Comparison of ENCODE assay signal across 8 cellular contexts in genomic region chr18:74147491-74147778, GRCh38. TPM values are rescaled to one million over a fixed set of nuclear protein-coding genes. Genes with fewer than 3 reads are reported as not detected.
DNase-seq lines count a peak whose midpoint lies in the region; ATAC-seq, FAIRE-seq and TF ChIP-seq lines count a peak whose summit lies in the region.

No MANE protein-coding gene starts in this region.

- no peaks in the 10 kb centered on the region for H3K9me3 ChIP-seq in right cardiac atrium (ENCODE audit: control insufficient read depth, low read length)
- H3K9me3 ChIP-seq in skeletal muscle satellite cell (replicated peaks; ENCODE audit: low read length), result no peaks in the 10 kb centered on the region

- peaks cover 5% of the 10 kb centered on the region for H3K36me3 ChIP-seq in skeletal muscle satellite cell (ENCODE audit: insufficient read depth, low read length)

- TF ChIP-seq CTCF in GM12875 (IDR thresholded peaks at IDR 0.05; ENCODE audit: borderline replicate concordance, insufficient read depth, low read depth, low read length), result peak; percentile 4; the same call in 1 of the 2 replicates
- no peak for TF ChIP-seq CTCF in WI38 (IDR thresholded peaks at IDR 0.05; ENCODE audit: low read depth, low read length)

- FAIRE-seq in HTR-8/SVneo (lab: Jason Lieb, UNC), result no peak

- no peaks in the 10 kb centered on the region for H3K27me3 ChIP-seq in right cardiac atrium (ENCODE audit: control insufficient read depth, insufficient read depth)
- H3K27me3 ChIP-seq in skeletal muscle satellite cell (ENCODE audit: control insufficient read depth, insufficient read depth, low read length), result peaks cover 9% of the 10 kb centered on the region

- H3K27ac ChIP-seq in right cardiac atrium (ENCODE audit: low read length), result no peak overlapping the region

- under 1% methylated on average over 28 of the region's 28 CpGs for WGBS in right cardiac atrium

- peak overlapping the region; percentile 62 for H3K4me3 ChIP-seq in GM12875 (ENCODE audit: low read depth, low read length)
- H3K4me3 ChIP-seq in WI38 (ENCODE audit: low read depth, low read length), result peak overlapping the region; percentile 94
- peak overlapping the region; percentile 57 for H3K4me3 ChIP-seq in right cardiac atrium (ENCODE audit: low read length)
- H3K4me3 ChIP-seq in skeletal muscle satellite cell (ENCODE audit: low read length), result peak overlapping the region; percentile 90

- H3K4me1 ChIP-seq in right cardiac atrium (ENCODE audit: control insufficient read depth, insufficient read depth, low read length) (peaks cover under 1% of the 10 kb centered on the region), skeletal muscle satellite cell (ENCODE audit: control insufficient read depth, insufficient read depth, low read length) (peaks cover 14% of the 10 kb centered on the region)

- ATAC-seq in right cardiac atrium, result no peak
- ATAC-seq in GM18861 (IDR thresholded peaks at IDR 0.05; ENCODE audit: unreplicated experiment), result no peak

- DNase-seq in right cardiac atrium (no peak), GM03348 (ENCODE audit: low spot score) (no peak), HTR-8/SVneo (ENCODE audit: insufficient read length, low spot score) (no peak)
- no peak for DNase-seq in activated effector memory CD4-positive, alpha-beta T cell treated with anti-CD3 and anti-CD28 coated beads, Interleukin-2, amount 50 U/mL, for 16 hours

- peak overlapping the region; percentile 95 for H3K9ac ChIP-seq in skeletal muscle satellite cell (ENCODE audit: low read depth, low read length)

- intact Hi-C loops in right cardiac atrium (cut with DNase I), result no loop called here

- H3K4me2 ChIP-seq in skeletal muscle satellite cell (ENCODE audit: low read length), result peak overlapping the region; percentile 91

RNA-seq across cellular contexts. Expression of gene FBXO15, which starts 0.2 kb away (rescaled TPM):
- total RNA-seq in right cardiac atrium, result 1 to 10 TPM in 1 of 4 donors, under 1 TPM in 2, not detected in 1; 0.43 to 1.1 (median 0.57) TPM
- 0.43 TPM for polyA plus RNA-seq in right cardiac atrium
- total RNA-seq in skeletal muscle satellite cell (2012; rRNA removed), result 0.22 TPM in 1 of 2 replicates, not detected in the other

RNA-seq across cellular contexts. Expression of gene TIMM21, which starts 0.9 kb away (rescaled TPM):
- total RNA-seq in right cardiac atrium, result 100 to 1,000 TPM in 3 of 4 donors, 10 to 100 TPM in 1; 73.9 to 153 (median 115) TPM
- polyA plus RNA-seq in right cardiac atrium, result 109 TPM
- 25.6 and 47.4 TPM in 2 replicates for total RNA-seq in skeletal muscle satellite cell (2012; rRNA removed)
